In the genomic region with DNA sequence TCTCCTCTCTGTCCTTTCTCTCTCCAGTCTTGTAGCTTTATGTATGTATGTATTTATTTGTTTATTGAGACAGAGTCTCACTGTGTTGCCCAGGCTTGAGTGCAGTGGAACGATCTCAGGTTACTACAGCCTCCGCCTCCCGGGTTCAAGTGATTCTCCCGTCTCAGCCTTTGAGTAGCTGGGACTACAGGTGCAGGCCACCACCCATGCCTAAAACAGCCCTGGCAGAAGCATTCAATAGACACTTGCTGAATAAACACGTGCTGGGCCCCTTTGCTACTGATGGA, we compare ENCODE assay signal across 2 cellular contexts.
A peak's percentile ranks its signal among the peaks of the same experiment; 100 is the strongest.
TF ChIP-seq lines count a peak whose summit lies in the region.

No MANE protein-coding gene starts in this region.

TF ChIP-seq in HEK293, 187 proteins besides CTCF, POLR2A, EP300 and RAD21:
- no peak for TF ChIP-seq ZNF175 (tag by site-specific recombination; IDR thresholded peaks at IDR 0.05)
- peak; percentile 62 for TF ChIP-seq ZNF121 (tag by site-specific recombination; IDR thresholded peaks at IDR 0.05)

TF ChIP-seq in K562, 482 proteins besides CTCF, POLR2A, EP300 and RAD21:
- TF ChIP-seq, protein P1, sequence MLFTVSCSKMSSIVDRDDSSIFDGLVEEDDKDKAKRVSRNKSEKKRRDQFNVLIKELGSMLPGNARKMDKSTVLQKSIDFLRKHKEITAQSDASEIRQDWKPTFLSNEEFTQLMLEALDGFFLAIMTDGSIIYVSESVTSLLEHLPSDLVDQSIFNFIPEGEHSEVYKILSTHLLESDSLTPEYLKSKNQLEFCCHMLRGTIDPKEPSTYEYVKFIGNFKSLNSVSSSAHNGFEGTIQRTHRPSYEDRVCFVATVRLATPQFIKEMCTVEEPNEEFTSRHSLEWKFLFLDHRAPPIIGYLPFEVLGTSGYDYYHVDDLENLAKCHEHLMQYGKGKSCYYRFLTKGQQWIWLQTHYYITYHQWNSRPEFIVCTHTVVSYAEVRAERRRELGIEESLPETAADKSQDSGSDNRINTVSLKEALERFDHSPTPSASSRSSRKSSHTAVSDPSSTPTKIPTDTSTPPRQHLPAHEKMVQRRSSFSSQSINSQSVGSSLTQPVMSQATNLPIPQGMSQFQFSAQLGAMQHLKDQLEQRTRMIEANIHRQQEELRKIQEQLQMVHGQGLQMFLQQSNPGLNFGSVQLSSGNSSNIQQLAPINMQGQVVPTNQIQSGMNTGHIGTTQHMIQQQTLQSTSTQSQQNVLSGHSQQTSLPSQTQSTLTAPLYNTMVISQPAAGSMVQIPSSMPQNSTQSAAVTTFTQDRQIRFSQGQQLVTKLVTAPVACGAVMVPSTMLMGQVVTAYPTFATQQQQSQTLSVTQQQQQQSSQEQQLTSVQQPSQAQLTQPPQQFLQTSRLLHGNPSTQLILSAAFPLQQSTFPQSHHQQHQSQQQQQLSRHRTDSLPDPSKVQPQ (CRISPR knock-in tag; IDR thresholded peaks at IDR 0.05; ENCODE audit: borderline replicate concordance), result no peak
- TF ChIP-seq ZBTB8A (IDR thresholded peaks at IDR 0.05; ENCODE audit: partially characterized antibody), result no peak
- TF ChIP-seq GABPB1 (CRISPR knock-in tag; IDR thresholded peaks at IDR 0.05), result no peak
- TF ChIP-seq FIP1L1 (IDR thresholded peaks at IDR 0.05; ENCODE audit: low read depth, low read length, poor library complexity, severe bottlenecking), result no peak
- no peak for TF ChIP-seq RBM15 (IDR thresholded peaks at IDR 0.05; ENCODE audit: insufficient read depth, low read length)
- no peak for TF ChIP-seq ZNF583 (CRISPR knock-in tag; IDR thresholded peaks at IDR 0.05)
- TF ChIP-seq CCAR2 (IDR thresholded peaks at IDR 0.05; ENCODE audit: low read depth, low read length), result no peak
- TF ChIP-seq ETV1 (tag; conservative IDR thresholded peaks at IDR 0.05; ENCODE audit: low read depth), result no peak
- TF ChIP-seq, protein P2, sequence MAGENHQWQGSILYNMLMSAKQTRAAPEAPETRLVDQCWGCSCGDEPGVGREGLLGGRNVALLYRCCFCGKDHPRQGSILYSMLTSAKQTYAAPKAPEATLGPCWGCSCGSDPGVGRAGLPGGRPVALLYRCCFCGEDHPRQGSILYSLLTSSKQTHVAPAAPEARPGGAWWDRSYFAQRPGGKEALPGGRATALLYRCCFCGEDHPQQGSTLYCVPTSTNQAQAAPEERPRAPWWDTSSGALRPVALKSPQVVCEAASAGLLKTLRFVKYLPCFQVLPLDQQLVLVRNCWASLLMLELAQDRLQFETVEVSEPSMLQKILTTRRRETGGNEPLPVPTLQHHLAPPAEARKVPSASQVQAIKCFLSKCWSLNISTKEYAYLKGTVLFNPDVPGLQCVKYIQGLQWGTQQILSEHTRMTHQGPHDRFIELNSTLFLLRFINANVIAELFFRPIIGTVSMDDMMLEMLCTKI (IDR thresholded peaks at IDR 0.05; ENCODE audit: partially characterized antibody), result no peak
